In the genomic region with DNA sequence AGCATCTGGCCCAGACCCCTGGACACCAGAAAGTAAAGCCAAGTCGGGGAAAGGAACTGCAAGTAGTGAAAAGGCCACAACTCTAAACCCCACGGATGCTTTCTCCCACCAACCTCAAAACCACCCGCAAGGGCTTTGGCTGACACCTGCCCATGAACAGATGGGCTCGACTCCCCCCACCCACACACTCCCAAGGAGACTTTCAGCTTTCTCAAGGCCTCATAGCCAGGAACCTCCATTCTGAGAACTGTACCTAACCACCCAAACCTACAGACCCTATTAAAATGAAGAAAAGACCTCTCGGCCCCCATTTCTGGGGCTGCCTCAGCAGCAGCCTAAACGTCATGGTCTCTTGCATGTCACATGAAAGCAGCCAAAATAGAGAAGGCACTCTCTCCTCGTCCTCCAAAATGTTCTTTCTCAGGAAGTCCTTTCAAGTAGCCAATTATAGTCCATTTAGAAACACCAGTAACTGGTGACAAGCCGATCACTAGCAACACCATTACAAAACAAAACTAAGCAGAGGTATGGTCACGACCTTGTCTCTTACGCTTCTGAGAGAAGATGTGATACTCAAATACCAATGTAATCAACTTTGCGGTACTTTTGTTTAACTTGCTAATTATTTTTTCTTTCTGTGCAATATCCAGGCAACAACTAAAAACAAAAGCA, we compare ENCODE assay signal across 8 cellular contexts. TPM values are rescaled to one million over a fixed set of nuclear protein-coding genes. Genes with fewer than 3 reads are reported as not detected.
DNase-seq lines count a peak whose midpoint lies in the region; ATAC-seq and TF ChIP-seq lines count a peak whose summit lies in the region.

No MANE protein-coding gene starts in this region.

- peak overlapping the region; percentile 81 for H3K4me3 Mint-ChIP-seq in CD4-positive, alpha-beta T cell

- H3K9me3 Mint-ChIP-seq in CD4-positive, alpha-beta T cell: no peaks in the 10 kb centered on the region

- peak overlapping the region; percentile 23 for H3K4me2 ChIP-seq in OCI-LY1 (ENCODE audit: low read length)

- no peak for DNase-seq in CD4-positive, alpha-beta T cell
- peak; percentile 66 for DNase-seq in GM20000 (ENCODE audit: low spot score)
- DNase-seq in erythroblast (lab: John Stamatoyannopoulos, UW): peak; percentile 20 to 28
- no peak for DNase-seq in retinal pigment epithelial cell (ENCODE audit: low read depth)
- no peak for DNase-seq in T1000 (lab: John Stamatoyannopoulos, UW)
- no peak for DNase-seq in HK-2 (ENCODE audit: unreplicated experiment)
- DNase-seq in NCI-H2196 (lab: John Stamatoyannopoulos, UW; ENCODE audit: unreplicated experiment): no peak

- POLR2A ChIA-PET in CD4-positive, alpha-beta T cell (lab: Charles Lee): interaction anchor here (1.5 kb wide), 1 partner anchor 13 kb away, joined by 3 read pairs; no protein-coding TSS in a partner anchor

- no peak for TF ChIP-seq CTCF in CD4-positive, alpha-beta T cell (IDR thresholded peaks at IDR 0.05)
- no peak for TF ChIP-seq CTCF in GM20000 (IDR thresholded peaks at IDR 0.05; ENCODE audit: extremely low read depth, missing control alignments)
- TF ChIP-seq CTCF in OCI-LY1 (IDR thresholded peaks at IDR 0.05; ENCODE audit: low read length): no peak
- no peak for TF ChIP-seq CTCF in retinal pigment epithelial cell (conservative IDR thresholded peaks at IDR 0.05; ENCODE audit: low read depth, low read length)

- H3K79me2 ChIP-seq in OCI-LY1 (ENCODE audit: insufficient read depth, low read length): no peaks in the 10 kb centered on the region

- no peaks in the 10 kb centered on the region for H3K9me2 ChIP-seq in OCI-LY1 (ENCODE audit: low read depth, low read length)

- peaks cover 86% of the 10 kb centered on the region for H3K4me1 Mint-ChIP-seq in CD4-positive, alpha-beta T cell (ENCODE audit: low read depth)

- H3F3A ChIP-seq in OCI-LY1 (ENCODE audit: insufficient read depth, low read length): 0 out of 2 replicates have a peak, but pooled peaks cover 4% of the 10 kb centered on the region

- H3K36me3 Mint-ChIP-seq in CD4-positive, alpha-beta T cell (ENCODE audit: low read depth): no peaks in the 10 kb centered on the region

- peaks cover 60% of the 10 kb centered on the region for H3K4me1 ChIP-seq in OCI-LY1 (ENCODE audit: insufficient read depth, low read length, severe bottlenecking)

- CTCF ChIA-PET in CD4-positive, alpha-beta T cell (lab: Charles Lee): no interaction called here

- H3K9ac ChIP-seq in OCI-LY1 (ENCODE audit: low read length): no peak overlapping the region

- no peaks in the 10 kb centered on the region for H3K27me3 ChIP-seq in CD4-positive, alpha-beta T cell (ENCODE audit: control insufficient read depth, insufficient read depth, low read length)
- H3K27me3 ChIP-seq in OCI-LY1 (ENCODE audit: insufficient read depth, low read length): no peaks in the 10 kb centered on the region

- no peak for TF ChIP-seq POLR2A in erythroblast (IDR thresholded peaks at IDR 0.05; ENCODE audit: low read length)

- peak overlapping the region; percentile 56 for H3K27ac ChIP-seq in CD4-positive, alpha-beta T cell (ENCODE audit: low read depth, low read length)
- no peak overlapping the region for H3K27ac ChIP-seq in OCI-LY1 (ENCODE audit: low read depth, low read length, poor library complexity, severe bottlenecking)

- intact Hi-C loops in CD4-positive, alpha-beta T cell (cut with DNase I, micrococcal nuclease): loop anchor here (2.0 to 10.0 kb wide), 5 partner anchors 15 to 609 kb away; a partner anchor contains a TSS

- no peak overlapping the region for H2AFZ ChIP-seq in OCI-LY1 (ENCODE audit: low read length)

- H4K20me1 ChIP-seq in OCI-LY1 (ENCODE audit: insufficient read depth, low read length): no peaks in the 10 kb centered on the region

- H3K27me3 Mint-ChIP-seq in CD4-positive, alpha-beta T cell: no peaks in the 10 kb centered on the region

- H3K27ac Mint-ChIP-seq in CD4-positive, alpha-beta T cell: peak overlapping the region; percentile 97

- no peaks in the 10 kb centered on the region for H3K9me3 ChIP-seq in CD4-positive, alpha-beta T cell (ENCODE audit: control insufficient read depth, low read length)
- H3K9me3 ChIP-seq in OCI-LY1 (ENCODE audit: low read length): no peaks in the 10 kb centered on the region

- H3K4me3 ChIP-seq in OCI-LY1 (ENCODE audit: low read depth, low read length, poor library complexity, severe bottlenecking) (no peak overlapping the region), retinal pigment epithelial cell (ENCODE audit: low read length) (peak overlapping the region; percentile 85)

- no peak for ATAC-seq in CD4-positive, alpha-beta T cell (ENCODE audit: poor library complexity)

- H3K36me3 ChIP-seq in OCI-LY1 (ENCODE audit: insufficient read depth, low read length): no peaks in the 10 kb centered on the region

RNA-seq across cellular contexts. Expression of a gene that starts 2.9 kb away (rescaled TPM):
- total RNA-seq in CD4-positive, alpha-beta T cell: 10 to 100 TPM; 74.7 to 77.0 TPM

Comparison
In these comparisons a context has a peak if more than half of its experiments do, and no peak if none do; other contexts are left out.
1. DNase-seq: peak in GM20000 (single experiment) and erythroblast (2 of 2); none in CD4-positive, alpha-beta T cell (0 of 10), retinal pigment epithelial cell (single experiment), T1000 (single experiment), HK-2 (single experiment) and NCI-H2196 (single experiment).